Comparison of ENCODE assay signal across 8 cellular contexts in the genomic region with DNA sequence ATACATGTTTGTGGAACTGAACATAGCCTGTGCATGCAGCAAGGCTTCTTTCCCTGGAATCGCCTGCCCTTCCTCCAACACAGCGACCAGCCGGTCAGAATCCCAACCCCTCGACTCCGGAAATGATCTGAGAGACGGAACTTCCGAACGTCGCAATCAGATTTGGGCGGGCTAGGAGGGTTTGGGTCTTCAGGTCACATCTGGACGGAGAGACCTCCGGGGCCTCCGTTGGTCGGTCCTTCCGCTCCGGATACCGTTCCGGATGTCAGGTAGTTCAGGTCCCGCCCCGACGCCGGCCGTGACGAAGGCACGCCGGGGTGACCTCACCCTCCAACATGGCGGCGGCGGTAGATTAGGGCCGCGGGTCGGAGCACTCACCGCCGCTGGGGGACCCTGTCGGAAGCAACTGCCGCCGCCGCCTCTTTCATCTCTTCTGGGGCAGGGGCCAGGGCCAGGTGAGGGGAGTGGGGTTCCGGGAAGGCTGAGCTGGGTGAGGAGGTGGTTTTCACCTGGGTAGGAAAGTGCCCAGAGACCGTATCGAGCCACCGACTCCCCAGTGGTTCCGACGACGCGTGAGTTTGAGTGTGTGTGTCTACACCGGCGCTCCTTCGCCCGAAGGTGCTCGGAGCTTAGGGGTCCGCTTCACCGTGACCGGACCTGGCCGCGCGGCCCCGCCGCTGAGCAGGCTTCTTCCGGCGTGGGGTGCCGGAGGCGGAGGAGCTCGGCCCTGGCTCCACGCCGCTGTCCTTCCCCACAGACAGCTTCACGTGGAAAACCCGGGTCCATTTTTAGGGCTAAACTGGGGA. TPM values are rescaled to one million over a fixed set of nuclear protein-coding genes. Genes with fewer than 3 reads are reported as not detected.
DNase-seq lines count a peak whose midpoint lies in the region; FAIRE-seq and TF ChIP-seq lines count a peak whose summit lies in the region.

A gene with protein sequence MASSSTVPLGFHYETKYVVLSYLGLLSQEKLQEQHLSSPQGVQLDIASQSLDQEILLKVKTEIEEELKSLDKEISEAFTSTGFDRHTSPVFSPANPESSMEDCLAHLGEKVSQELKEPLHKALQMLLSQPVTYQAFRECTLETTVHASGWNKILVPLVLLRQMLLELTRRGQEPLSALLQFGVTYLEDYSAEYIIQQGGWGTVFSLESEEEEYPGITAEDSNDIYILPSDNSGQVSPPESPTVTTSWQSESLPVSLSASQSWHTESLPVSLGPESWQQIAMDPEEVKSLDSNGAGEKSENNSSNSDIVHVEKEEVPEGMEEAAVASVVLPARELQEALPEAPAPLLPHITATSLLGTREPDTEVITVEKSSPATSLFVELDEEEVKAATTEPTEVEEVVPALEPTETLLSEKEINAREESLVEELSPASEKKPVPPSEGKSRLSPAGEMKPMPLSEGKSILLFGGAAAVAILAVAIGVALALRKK (plus strand): TSS at position 326 of the 806 bp plus-strand sequence. CDS start 16,955 bp downstream, outside the sequence.

- H3K14ac ChIP-seq in neuronal stem cell (ENCODE audit: low read length): peak within 1 kb of the TSS; percentile 75

- H3K4ac ChIP-seq in neuronal stem cell (ENCODE audit: low read length): peak within 1 kb of the TSS; percentile 37

- no peaks in the 10 kb centered on the region for H3K9me3 Mint-ChIP-seq in activated naive CD4-positive, alpha-beta T cell treated with anti-CD3 and anti-CD28 coated beads for 36 hours

- peaks cover 18% of the 10 kb centered on the region for H3K36me3 Mint-ChIP-seq in activated naive CD4-positive, alpha-beta T cell treated with anti-CD3 and anti-CD28 coated beads for 36 hours (ENCODE audit: low read depth)

- peak within 1 kb of the TSS; percentile 100 for H3K23ac ChIP-seq in neuronal stem cell (ENCODE audit: low read depth, low read length, poor library complexity)

- H3K9ac ChIP-seq in neuronal stem cell (ENCODE audit: low read depth, low read length, poor library complexity): peak within 1 kb of the TSS; percentile 92
- peak within 1 kb of the TSS; percentile 97 to 100 (median 100) for H3K9ac ChIP-seq in subcutaneous abdominal adipose tissue (ENCODE audit: low read length in 5 of 5)

- H3K18ac ChIP-seq in neuronal stem cell (ENCODE audit: low read length): peak within 1 kb of the TSS; percentile 94

- no peaks in the 10 kb centered on the region for H3K27me3 Mint-ChIP-seq in activated naive CD4-positive, alpha-beta T cell treated with anti-CD3 and anti-CD28 coated beads for 36 hours (ENCODE audit: low read depth)

- peak within 1 kb of the TSS; percentile 21 for H2AK5ac ChIP-seq in neuronal stem cell (ENCODE audit: low read depth, low read length)

- peak; percentile 60 for TF ChIP-seq CTCF in HEK293 (tag by site-specific recombination; IDR thresholded peaks at IDR 0.05)

- H3K9me3 ChIP-seq in HEK293 (ENCODE audit: control insufficient read depth, insufficient read depth, low read depth, low read length) (no peaks in the 10 kb centered on the region), neuronal stem cell (replicated peaks in 1 of 2; ENCODE audit: control insufficient read depth in 2 of 2, insufficient read depth in 1 of 2, low read depth in 1 of 2, low read length in 2 of 2) (peaks cover 0 to 8% of the 10 kb centered on the region in 2 donors), subcutaneous abdominal adipose tissue (ENCODE audit: control insufficient read depth in 5 of 5, low read length in 5 of 5) (no peaks in the 10 kb centered on the region)

- CTCF ChIA-PET in HEK293 (lab: Yijun Ruan, JAX): interaction anchor here (0.5 to 0.6 kb wide), 3 partner anchors 41 to 437 kb away, joined by 3 read pairs; no protein-coding TSS in a partner anchor
- CTCF ChIA-PET in activated naive CD4-positive, alpha-beta T cell treated with anti-CD3 and anti-CD28 coated beads for 36 hours (lab: Charles Lee): interaction anchor here (0.7 to 1.4 kb wide), 4 partner anchors 24 to 467 kb away, joined by 3 to 5 read pairs (median 4); no protein-coding TSS in a partner anchor

- WGBS in neuronal stem cell (ENCODE audit: extremely low coverage in 2 of 2, insufficient read length in 2 of 2, insufficient replicate concordance in 1 of 2), 2 donors: no CpG with 5 or more reads among the region's 68 CpGs

- H3K36me3 ChIP-seq in HEK293 (ENCODE audit: control insufficient read depth in 2 of 2, insufficient read depth in 1 of 2, low read length in 2 of 2): no peaks in the 10 kb centered on the region; a peak in 1 of 3 replicates
- peaks cover 0 to 18% of the 10 kb centered on the region in 2 donors for H3K36me3 ChIP-seq in neuronal stem cell (replicated peaks in 1 of 2; ENCODE audit: control insufficient read depth in 2 of 2, insufficient read depth in 2 of 2, low read length in 2 of 2)
- no peaks in the 10 kb centered on the region for H3K36me3 ChIP-seq in subcutaneous abdominal adipose tissue (ENCODE audit: control insufficient read depth in 5 of 5, insufficient read depth in 5 of 5, low read length in 5 of 5)

- H2BK5ac ChIP-seq in neuronal stem cell (ENCODE audit: low read length): peak within 1 kb of the TSS; percentile 53

- H3K4me1 Mint-ChIP-seq in activated naive CD4-positive, alpha-beta T cell treated with anti-CD3 and anti-CD28 coated beads for 36 hours (ENCODE audit: low read depth): peaks cover 22% of the 10 kb centered on the region

- peak within 1 kb of the TSS; percentile 84 for H3K4me2 ChIP-seq in neuronal stem cell (ENCODE audit: insufficient read depth, low read length, poor library complexity, severe bottlenecking)

- H2BK120ac ChIP-seq in neuronal stem cell (ENCODE audit: low read depth, low read length): no peak within 1 kb of the TSS

- H2AFZ ChIP-seq in neuronal stem cell (ENCODE audit: low read length): peak within 1 kb of the TSS; percentile 93

- DNase-seq in GM03348 (ENCODE audit: low spot score) (peak; percentile 95), MV-4-11 (lab: John Stamatoyannopoulos, UW) (peak; percentile 91), SK-N-DZ (ENCODE audit: low spot score) (peak; percentile 95), frontal cortex (ENCODE audit: low spot score in 2 of 2) (peak; percentile 85 to 90), neuronal stem cell (ENCODE audit: low spot score) (peak; percentile 84)
- DNase-seq in activated naive CD4-positive, alpha-beta T cell treated with anti-CD3 and anti-CD28 coated beads for 36 hours: peak; percentile 94

- peak within 1 kb of the TSS; percentile 85 for H3K4me3 Mint-ChIP-seq in activated naive CD4-positive, alpha-beta T cell treated with anti-CD3 and anti-CD28 coated beads for 36 hours

- peak within 1 kb of the TSS; percentile 41 for H2BK12ac ChIP-seq in neuronal stem cell (ENCODE audit: low read length)

- H4K8ac ChIP-seq in neuronal stem cell (ENCODE audit: low read depth, low read length): no peak within 1 kb of the TSS

- 0 out of 2 replicates have a peak, but pooled peaks cover 2% of the 10 kb centered on the region for H3K4me1 ChIP-seq in HEK293 (ENCODE audit: control insufficient read depth, insufficient read depth, low read length)
- peaks cover 3 to 4% of the 10 kb centered on the region in 2 donors for H3K4me1 ChIP-seq in neuronal stem cell (ENCODE audit: control insufficient read depth in 2 of 2, insufficient read depth in 1 of 2, low read depth in 1 of 2, low read length in 2 of 2)
- H3K4me1 ChIP-seq in subcutaneous abdominal adipose tissue (ENCODE audit: control insufficient read depth in 5 of 5, insufficient read depth in 5 of 5, low read length in 5 of 5): peaks cover 5 to 24% (median 20%) of the 10 kb centered on the region in 5 donors

- H3K27me3 ChIP-seq in neuronal stem cell (ENCODE audit: control insufficient read depth in 3 of 3, insufficient read depth in 3 of 3, low read depth in 1 of 3, low read length in 3 of 3): no peaks in the 10 kb centered on the region
- H3K27me3 ChIP-seq in subcutaneous abdominal adipose tissue (ENCODE audit: control insufficient read depth in 5 of 5, insufficient read depth in 4 of 5, low read length in 5 of 5): no peaks in the 10 kb centered on the region

- H3K4me3 ChIP-seq in HEK293 (ENCODE audit: low read depth, low read length): peak within 1 kb of the TSS; percentile 90
- H3K4me3 ChIP-seq in neuronal stem cell (ENCODE audit: low read length in 2 of 2): peak within 1 kb of the TSS; percentile 59 to 96
- H3K4me3 ChIP-seq in subcutaneous abdominal adipose tissue (ENCODE audit: low read depth in 1 of 5, low read length in 5 of 5): peak within 1 kb of the TSS; percentile 68 to 97 (median 95)

- H3K79me1 ChIP-seq in neuronal stem cell (ENCODE audit: low read depth, low read length): peaks cover 3% of the 10 kb centered on the region

- H2BK15ac ChIP-seq in neuronal stem cell (ENCODE audit: low read length): no peak within 1 kb of the TSS

- no peak for FAIRE-seq in frontal cortex (lab: Jason Lieb, UNC)

- intact Hi-C loops in activated naive CD4-positive, alpha-beta T cell treated with anti-CD3 and anti-CD28 coated beads for 36 hours (cut with micrococcal nuclease): loop anchor here (1.0 to 5.0 kb wide), 5 partner anchors 10 to 554 kb away; a partner anchor contains a TSS

- POLR2A ChIA-PET in HEK293 (lab: Yijun Ruan, JAX): interaction anchor here (0.6 to 1.6 kb wide), 14 partner anchors 9 to 467 kb away, joined by 3 to 8 read pairs (median 4); a partner anchor contains a TSS

- H4K91ac ChIP-seq in neuronal stem cell (ENCODE audit: low read depth, low read length, poor library complexity): no peak within 1 kb of the TSS

- peak within 1 kb of the TSS; percentile 89 for H3K27ac Mint-ChIP-seq in activated naive CD4-positive, alpha-beta T cell treated with anti-CD3 and anti-CD28 coated beads for 36 hours

- H3K27ac ChIP-seq in HEK293 (ENCODE audit: extremely low read depth, low read depth, low read length): peak within 1 kb of the TSS; percentile 87
- peak within 1 kb of the TSS; percentile 75 for H3K27ac ChIP-seq in neuronal stem cell (replicated peaks; ENCODE audit: low read length)
- H3K27ac ChIP-seq in subcutaneous abdominal adipose tissue (ENCODE audit: low read depth, low read length): peak within 1 kb of the TSS; percentile 100

TF ChIP-seq in HEK293, 187 proteins besides CTCF, POLR2A, EP300 and RAD21 (continues in another document):
- TF ChIP-seq, protein P1, sequence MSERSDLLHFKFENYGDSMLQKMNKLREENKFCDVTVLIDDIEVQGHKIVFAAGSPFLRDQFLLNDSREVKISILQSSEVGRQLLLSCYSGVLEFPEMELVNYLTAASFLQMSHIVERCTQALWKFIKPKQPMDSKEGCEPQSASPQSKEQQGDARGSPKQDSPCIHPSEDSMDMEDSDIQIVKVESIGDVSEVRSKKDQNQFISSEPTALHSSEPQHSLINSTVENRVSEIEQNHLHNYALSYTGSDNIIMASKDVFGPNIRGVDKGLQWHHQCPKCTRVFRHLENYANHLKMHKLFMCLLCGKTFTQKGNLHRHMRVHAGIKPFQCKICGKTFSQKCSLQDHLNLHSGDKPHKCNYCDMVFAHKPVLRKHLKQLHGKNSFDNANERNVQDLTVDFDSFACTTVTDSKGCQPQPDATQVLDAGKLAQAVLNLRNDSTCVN (tag by site-specific recombination; optimal IDR thresholded peaks at IDR 0.05): peak; percentile 75
- TF ChIP-seq ZFP3 (tag by site-specific recombination; IDR thresholded peaks at IDR 0.05; ENCODE audit: low read depth): no peak

RNA-seq across cellular contexts. Expression of the gene that starts here (rescaled TPM):
- polyA plus RNA-seq in SK-N-DZ (2014; cell fraction: cytosol; rRNA removed): 52.4 and 57.5 TPM in 2 replicates
- 23.4 and 25.3 TPM in 2 replicates for polyA plus RNA-seq in SK-N-DZ (2014; cell fraction: nucleus; rRNA removed)
- 10 to 100 TPM; 32.2 to 32.6 TPM for total RNA-seq in activated naive CD4-positive, alpha-beta T cell treated with anti-CD3 and anti-CD28 coated beads for 36 hours
- 31.8 TPM for total RNA-seq in frontal cortex
- 23.1 TPM for polyA plus RNA-seq in neuronal stem cell (2013, experiment 1 of 2)
- polyA plus RNA-seq in neuronal stem cell (2013, experiment 2 of 2): 23.5 TPM

Comparison
In these comparisons a context has a peak if more than half of its experiments do, and no peak if none do; other contexts are left out.
1. Peak in every context shown above with its lines: DNase-seq, H3K4me3 ChIP-seq and H3K27ac ChIP-seq.